In the genomic region with DNA sequence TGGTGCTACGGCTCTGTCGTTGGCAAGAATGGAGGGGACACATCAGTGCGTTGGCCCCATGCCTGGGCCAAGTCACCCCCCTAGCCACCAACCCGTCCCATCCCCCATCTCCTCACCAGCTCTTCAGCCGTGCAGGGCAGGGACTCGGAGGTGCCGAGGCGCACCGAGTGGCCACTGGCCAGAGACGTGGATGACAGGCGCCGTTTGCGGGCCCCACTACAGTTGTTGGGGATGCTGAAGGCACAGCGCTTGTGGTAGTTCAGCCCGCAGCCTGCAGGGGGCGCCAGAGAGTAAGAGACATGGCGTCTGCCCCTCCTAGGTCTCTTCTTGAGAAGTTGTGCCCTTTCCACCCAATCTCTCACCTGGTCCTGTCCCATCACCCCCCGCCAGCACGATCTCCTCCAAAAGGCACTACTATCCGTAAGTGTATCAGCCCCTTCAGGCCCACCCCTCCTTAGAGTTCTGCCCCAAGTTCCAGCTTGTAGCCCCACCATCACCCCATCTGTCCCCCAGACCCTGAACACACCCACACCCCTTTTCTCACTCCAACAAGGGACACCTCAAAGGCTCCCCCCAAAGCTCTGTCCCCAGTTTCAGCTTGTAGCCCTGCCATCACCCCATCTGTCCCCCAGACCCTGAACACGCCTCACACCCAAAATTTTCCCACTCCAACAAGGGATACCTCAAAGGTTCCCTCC, we compare ENCODE assay signal across 9 cellular contexts. TPM values are rescaled to one million over a fixed set of nuclear protein-coding genes. Genes with fewer than 3 reads are reported as not detected.
DNase-seq lines count a peak whose midpoint lies in the region; ATAC-seq, FAIRE-seq and TF ChIP-seq lines count a peak whose summit lies in the region.
"Had no signal": no experiment of that assay in that cellular context is flagged by ENCODE, and none has a peak within 500 bp of the region (broad histone marks: within the 10 kb centered on the region; RNA-seq: fewer than 3 reads in every experiment).

No MANE protein-coding gene starts in this region.

- no peaks in the 10 kb centered on the region for H3K9me2 ChIP-seq in OCI-LY1 (ENCODE audit: low read depth, low read length)

- no peaks in the 10 kb centered on the region for H3F3A ChIP-seq in OCI-LY1 (ENCODE audit: insufficient read depth, low read length)

- no peaks in the 10 kb centered on the region for H3K79me2 ChIP-seq in OCI-LY1 (ENCODE audit: insufficient read depth, low read length)

- H3K9me3 ChIP-seq in OCI-LY1 (ENCODE audit: low read length) (no peaks in the 10 kb centered on the region), pancreas (no peaks in the 10 kb centered on the region), upper lobe of right lung (no peaks in the 10 kb centered on the region)

- H3K36me3 ChIP-seq in OCI-LY1 (ENCODE audit: insufficient read depth, low read length) = peaks cover 71% of the 10 kb centered on the region
- H3K36me3 ChIP-seq in pancreas = peaks cover 0 to 23% (median 22%) of the 10 kb centered on the region in 3 donors
- H3K36me3 ChIP-seq in upper lobe of right lung = peaks cover 64% of the 10 kb centered on the region

- no peaks in the 10 kb centered on the region for H3K9me3 Mint-ChIP-seq in activated T-cell treated with anti-CD3 and anti-CD28 coated beads, Interleukin-2, amount 50 U/mL, for 4 hours

- H3K27ac ChIP-seq in OCI-LY1 (ENCODE audit: low read depth, low read length, poor library complexity, severe bottlenecking) = no peak overlapping the region
- H3K27ac ChIP-seq in pancreas = no peak overlapping the region
- no peak overlapping the region for H3K27ac ChIP-seq in upper lobe of right lung

- ATAC-seq in activated T-cell treated with anti-CD3 and anti-CD28 coated beads, Interleukin-2, amount 50 U/mL, for 4 hours = peak; percentile 93 to 95
- peak; percentile 79 to 94 (median 88) for ATAC-seq in pancreas
- peak; percentile 95 for ATAC-seq in upper lobe of right lung
- ATAC-seq in GM21360 (IDR thresholded peaks at IDR 0.05; ENCODE audit: unreplicated experiment) = no peak

- H3K4me3 Mint-ChIP-seq in activated T-cell treated with anti-CD3 and anti-CD28 coated beads, Interleukin-2, amount 50 U/mL, for 4 hours = no peak overlapping the region

- H3K27me3 ChIP-seq in OCI-LY1 (ENCODE audit: insufficient read depth, low read length) (no peaks in the 10 kb centered on the region), pancreas (no peaks in the 10 kb centered on the region), upper lobe of right lung (no peaks in the 10 kb centered on the region)

- no peak for FAIRE-seq in pancreas (lab: Jason Lieb, UNC)
- FAIRE-seq: G401.6 had no signal

- H3K36me3 Mint-ChIP-seq in activated T-cell treated with anti-CD3 and anti-CD28 coated beads, Interleukin-2, amount 50 U/mL, for 4 hours (ENCODE audit: insufficient read depth) = peaks cover 9% of the 10 kb centered on the region

- no peaks in the 10 kb centered on the region for H4K20me1 ChIP-seq in OCI-LY1 (ENCODE audit: insufficient read depth, low read length)

- no peak overlapping the region for H3K9ac ChIP-seq in OCI-LY1 (ENCODE audit: low read length)

- no peak overlapping the region for H3K4me2 ChIP-seq in OCI-LY1 (ENCODE audit: low read length)

- no peak overlapping the region for H2AFZ ChIP-seq in OCI-LY1 (ENCODE audit: low read length)

- TF ChIP-seq CTCF in OCI-LY1 (IDR thresholded peaks at IDR 0.05; ENCODE audit: low read length) (peak; percentile 90), fibroblast of pulmonary artery (IDR thresholded peaks at IDR 0.05; ENCODE audit: low read length, missing control alignments) (peak; percentile 93), pancreas (IDR thresholded peaks at IDR 0.05) (peak; percentile 93 to 98 (median 94)), upper lobe of right lung (IDR thresholded peaks at IDR 0.05) (peak; percentile 98)

- H3K4me3 ChIP-seq in OCI-LY1 (ENCODE audit: low read depth, low read length, poor library complexity, severe bottlenecking) (no peak overlapping the region), fibroblast of pulmonary artery (replicated peaks; ENCODE audit: low read depth, low read length) (no peak overlapping the region), pancreas (no peak overlapping the region), upper lobe of right lung (no peak overlapping the region)

- peaks cover 10% of the 10 kb centered on the region for H3K4me1 Mint-ChIP-seq in activated T-cell treated with anti-CD3 and anti-CD28 coated beads, Interleukin-2, amount 50 U/mL, for 4 hours (ENCODE audit: low read depth)

- peak; percentile 23 to 24 for DNase-seq in NCI-H446 (lab: John Stamatoyannopoulos, UW)
- DNase-seq in NCI-H446 treated with DMSO at 0.1 percent for 48 hours (lab: John Stamatoyannopoulos, UW) = no peak
- peak; percentile 92 for DNase-seq in activated T-cell treated with anti-CD3 and anti-CD28 coated beads, Interleukin-2, amount 50 U/mL, for 4 hours
- DNase-seq in fibroblast of pulmonary artery (ENCODE audit: low read depth) = peak; percentile 55
- peak; percentile 53 to 97 (median 80) for DNase-seq in pancreas
- DNase-seq in upper lobe of right lung = peak; percentile 90

- H3K4me1 ChIP-seq in OCI-LY1 (ENCODE audit: insufficient read depth, low read length, severe bottlenecking) (no peaks in the 10 kb centered on the region), pancreas (no peaks in the 10 kb centered on the region), upper lobe of right lung (no peaks in the 10 kb centered on the region)

- whole genome bisulfite sequencing in pancreas, 2 donors = 26 to 27% methylated on average over 21 of the region's 21 CpGs

- H3K27me3 Mint-ChIP-seq in activated T-cell treated with anti-CD3 and anti-CD28 coated beads, Interleukin-2, amount 50 U/mL, for 4 hours (ENCODE audit: low read depth) = no peaks in the 10 kb centered on the region

- intact Hi-C loops in pancreas (cut with DNase I) (no loop called here), upper lobe of right lung (cut with DNase I) (no loop called here)

RNA-seq across cellular contexts. Expression of a gene that starts 12.4 kb away (rescaled TPM):
- total RNA-seq in activated T-cell treated with anti-CD3 and anti-CD28 coated beads, Interleukin-2, amount 50 U/mL, for 4 hours = 10 to 100 TPM; 45.3 to 59.8 (median 58.1) TPM
- total RNA-seq in pancreas (10 to 100 TPM; 13.8 to 33.5 (median 20.4) TPM), upper lobe of right lung (58.9 TPM)
- polyA plus RNA-seq in pancreas = 10 to 100 TPM; 61.1 to 90.3 TPM

RNA-seq across cellular contexts. Expression of a gene that starts 41.3 kb away (rescaled TPM):
- 10 to 100 TPM; 26.0 to 31.2 (median 28.9) TPM for total RNA-seq in activated T-cell treated with anti-CD3 and anti-CD28 coated beads, Interleukin-2, amount 50 U/mL, for 4 hours
- total RNA-seq in pancreas (1 to 10 TPM; 5.0 to 9.4 (median 6.5) TPM), upper lobe of right lung (14.2 TPM)
- 10 to 100 TPM; 16.6 to 17.4 TPM for polyA plus RNA-seq in pancreas

RNA-seq across cellular contexts. Expression of a gene that starts 41.7 kb away (rescaled TPM):
- 10 to 100 TPM; 91.3 to 98.0 (median 96.7) TPM for total RNA-seq in activated T-cell treated with anti-CD3 and anti-CD28 coated beads, Interleukin-2, amount 50 U/mL, for 4 hours
- total RNA-seq in pancreas (10 to 100 TPM; 26.4 to 43.5 (median 32.6) TPM), upper lobe of right lung (68.5 TPM)
- polyA plus RNA-seq in pancreas = 10 to 100 TPM; 43.4 to 48.0 TPM

RNA-seq across cellular contexts. Expression of a gene that starts 43.5 kb away (rescaled TPM):
- total RNA-seq in activated T-cell treated with anti-CD3 and anti-CD28 coated beads, Interleukin-2, amount 50 U/mL, for 4 hours = under 1 TPM; 0.50 to 0.71 (median 0.63) TPM
- total RNA-seq in pancreas (1 to 10 TPM in 2 of 6 donors, under 1 TPM in 4; 0.24 to 1.7 (median 0.48) TPM), upper lobe of right lung (10.0 TPM)
- 1 to 10 TPM in 1 of 2 donors, under 1 TPM in 1; 0.89 to 1.3 TPM for polyA plus RNA-seq in pancreas
